In genomic region chr20:38730167-38730988, GRCh38 we compare ENCODE assay signal across 8 cellular contexts. TPM values are rescaled to one million over a fixed set of nuclear protein-coding genes. Genes with fewer than 3 reads are reported as not detected.
DNase-seq lines count a peak whose midpoint lies in the region; ATAC-seq lines count a peak whose summit lies in the region.

No MANE protein-coding gene starts in this region.

- no peaks in the 10 kb centered on the region for H3K9me3 ChIP-seq in SK-N-MC (ENCODE audit: low read depth, low read length)

- peak; percentile 15 for DNase-seq in activated CD4-positive, alpha-beta T cell treated with anti-CD3 and anti-CD28 coated beads for 48 hours
- no peak for DNase-seq in activated CD4-positive, alpha-beta T cell treated with anti-CD3 and anti-CD28 coated beads for 4 hours
- DNase-seq in SK-N-MC (ENCODE audit: low read depth, low spot score) (no peak), globus pallidus (ENCODE audit: low spot score) (no peak), NCI-H526 (lab: John Stamatoyannopoulos, UW) (no peak)
- DNase-seq in stimulated activated CD8-positive, alpha-beta memory T cell treated with anti-CD3 and anti-CD28 coated beads, Interleukin-4, amount 100 ng/mL, for 48 hours = peak; percentile 26

- no peak overlapping the region for H3K27ac ChIP-seq in SK-N-MC

- H3K4me3 ChIP-seq in SK-N-MC = peak overlapping the region; percentile 81

- ATAC-seq in esophagus mucosa (peak; percentile 39), GM18909 (IDR thresholded peaks at IDR 0.05; ENCODE audit: poor library complexity, unreplicated experiment) (no peak)

- H3K36me3 ChIP-seq in SK-N-MC (ENCODE audit: insufficient read depth, low read length) = no peaks in the 10 kb centered on the region

- no peak overlapping the region for H3K9ac ChIP-seq in SK-N-MC (ENCODE audit: insufficient read length)

RNA-seq across cellular contexts. Expression of gene SLC32A1, which starts 6.1 kb away (rescaled TPM):
- total RNA-seq in esophagus mucosa = not detected

RNA-seq across cellular contexts. Expression of gene ACTR5, which starts 17.9 kb away (rescaled TPM):
- total RNA-seq in esophagus mucosa = 6.0 TPM

Comparison
In these comparisons a context has a peak if more than half of its experiments do, and no peak if none do; other contexts are left out.
1. DNase-seq: peak in activated CD4-positive, alpha-beta T cell treated with anti-CD3 and anti-CD28 coated beads for 48 hours (single experiment) and stimulated activated CD8-positive, alpha-beta memory T cell treated with anti-CD3 and anti-CD28 coated beads, Interleukin-4, amount 100 ng/mL, for 48 hours (single experiment); none in activated CD4-positive, alpha-beta T cell treated with anti-CD3 and anti-CD28 coated beads for 4 hours (0 of 2), SK-N-MC (single experiment), globus pallidus (single experiment) and NCI-H526 (0 of 2).